ENCODE assay signal across 20 cellular contexts in genomic region chr7:140485463-140486265, GRCh38. TPM values are rescaled to one million over a fixed set of nuclear protein-coding genes. Genes with fewer than 3 reads are reported as not detected.
DNase-seq lines count a peak whose midpoint lies in the region; ATAC-seq and TF ChIP-seq lines count a peak whose summit lies in the region.
"Had no signal": no experiment of that assay in that cellular context is flagged by ENCODE, and none has a peak within 500 bp of the region (broad histone marks: within the 10 kb centered on the region; RNA-seq: fewer than 3 reads in every experiment).

No MANE protein-coding gene starts in this region.

- no peak overlapping the region for H3K4me3 ChIP-seq in HEK293 (ENCODE audit: low read depth, low read length)
- H3K4me3 ChIP-seq: lower lobe of right lung, upper lobe of right lung had no signal

- H3K27ac ChIP-seq in HEK293 (ENCODE audit: extremely low read depth, low read depth, low read length) (no peak overlapping the region), foreskin keratinocyte (no peak overlapping the region)
- H3K27ac ChIP-seq: lower lobe of right lung, neutrophil, upper lobe of right lung had no signal

- H3K4me1 Mint-ChIP-seq in T-helper 17 cell (peaks cover 2% of the 10 kb centered on the region), progenitor cell of endocrine pancreas (ENCODE audit: low read depth) (peaks cover 10% of the 10 kb centered on the region)
- H3K4me1 Mint-ChIP-seq: activated B cell treated with CpG ODN at 0.5 μM for 24 hours; B cell; stimulated activated naive B cell treated with anti-CD40 and anti-IgM and Interleukin-4, amounts not matched to agents 10 μg/mL and 1 μg/mL and 100 μg/mL, for 72 hours had no signal

- TF ChIP-seq CTCF in HEK293 (tag by site-specific recombination; IDR thresholded peaks at IDR 0.05) (no peak), foreskin keratinocyte (conservative IDR thresholded peaks at IDR 0.05) (no peak), progenitor cell of endocrine pancreas (IDR thresholded peaks at IDR 0.05; ENCODE audit: unreplicated experiment) (no peak)

- H3K27me3 ChIP-seq in foreskin keratinocyte: no peaks in the 10 kb centered on the region
- H3K27me3 ChIP-seq: upper lobe of right lung had no signal

- H3K4me1 ChIP-seq in HEK293 (ENCODE audit: control insufficient read depth, insufficient read depth, low read length): no peaks in the 10 kb centered on the region
- H3K4me1 ChIP-seq in foreskin keratinocyte: peaks cover 12% of the 10 kb centered on the region
- H3K4me1 ChIP-seq: lower lobe of right lung, upper lobe of right lung had no signal

- H3K36me3 ChIP-seq in HEK293 (ENCODE audit: control insufficient read depth in 2 of 2, insufficient read depth in 1 of 2, low read length in 2 of 2): no peaks in the 10 kb centered on the region
- H3K36me3 ChIP-seq: lower lobe of right lung, neutrophil, upper lobe of right lung had no signal

- no peaks in the 10 kb centered on the region for H3K27me3 Mint-ChIP-seq in T-helper 17 cell
- H3K27me3 Mint-ChIP-seq in progenitor cell of endocrine pancreas: no peaks in the 10 kb centered on the region
- H3K27me3 Mint-ChIP-seq: activated B cell treated with CpG ODN at 0.5 μM for 24 hours had no signal

- H3K36me3 Mint-ChIP-seq in T-helper 17 cell (ENCODE audit: low read depth) (no peaks in the 10 kb centered on the region), progenitor cell of endocrine pancreas (ENCODE audit: insufficient read depth) (no peaks in the 10 kb centered on the region)
- H3K36me3 Mint-ChIP-seq: stimulated activated naive B cell treated with anti-CD40 and anti-IgM and Interleukin-4, amounts not matched to agents 10 μg/mL and 1 μg/mL and 100 μg/mL, for 72 hours had no signal

- H3K9me3 ChIP-seq in HEK293 (ENCODE audit: control insufficient read depth, insufficient read depth, low read depth, low read length) (no peaks in the 10 kb centered on the region), T-helper 17 cell (ENCODE audit: control insufficient read depth, low read length, poor library complexity, severe bottlenecking) (no peaks in the 10 kb centered on the region)
- H3K9me3 ChIP-seq: lower lobe of right lung, neutrophil, upper lobe of right lung had no signal

- no peak for DNase-seq in T-helper 17 cell
- peak; percentile 47 to 60 for DNase-seq in foreskin keratinocyte
- no peak for DNase-seq in progenitor cell of endocrine pancreas (ENCODE audit: low spot score, unreplicated experiment)
- no peak for DNase-seq in DMS153 (lab: John Stamatoyannopoulos, UW)
- DNase-seq: activated B cell treated with CpG ODN at 0.5 μM for 24 hours; activated naive CD4-positive, alpha-beta T cell treated with Interleukin-2 at 50 U/mL for 16 hours; cortex of kidney; DMS79; KBM-7; lower lobe of right lung; NCI-H1436; NCI-H510A; stimulated activated naive B cell treated with anti-CD40 and anti-IgM and Interleukin-4, amounts not matched to agents 10 μg/mL and 1 μg/mL and 100 μg/mL, for 72 hours; upper lobe of right lung had no signal

- POLR2A ChIA-PET in HEK293 (lab: Yijun Ruan, JAX): no interaction called here

- ATAC-seq in T-helper 17 cell (no peak), foreskin keratinocyte (peak; percentile 68), HG02642 (IDR thresholded peaks at IDR 0.05; ENCODE audit: poor library complexity, unreplicated experiment) (no peak), HG03097 (IDR thresholded peaks at IDR 0.05; ENCODE audit: low FRiP score, unreplicated experiment) (no peak), HG03354 (IDR thresholded peaks at IDR 0.05; ENCODE audit: poor library complexity, severe bottlenecking, unreplicated experiment) (no peak)
- ATAC-seq: lower lobe of right lung; stimulated activated naive B cell treated with anti-CD40 and anti-IgM and Interleukin-4, amounts not matched to agents 10 μg/mL and 1 μg/mL and 100 μg/mL, for 72 hours; upper lobe of right lung had no signal

- CTCF ChIA-PET in HEK293 (lab: Yijun Ruan, JAX): interaction anchor here (0.6 kb wide), 1 partner anchor 32 kb away, joined by 3 read pairs; no protein-coding TSS in a partner anchor

- H3K4me3 Mint-ChIP-seq in T-helper 17 cell: no peak overlapping the region
- H3K4me3 Mint-ChIP-seq in progenitor cell of endocrine pancreas (ENCODE audit: low read depth): no peak overlapping the region
- H3K4me3 Mint-ChIP-seq: activated B cell treated with CpG ODN at 0.5 μM for 24 hours; B cell; stimulated activated naive B cell treated with anti-CD40 and anti-IgM and Interleukin-4, amounts not matched to agents 10 μg/mL and 1 μg/mL and 100 μg/mL, for 72 hours had no signal

- H3K27ac Mint-ChIP-seq in T-helper 17 cell: peak overlapping the region; percentile 24
- peak overlapping the region; percentile 20 for H3K27ac Mint-ChIP-seq in progenitor cell of endocrine pancreas
- H3K27ac Mint-ChIP-seq: activated B cell treated with CpG ODN at 0.5 μM for 24 hours; B cell; stimulated activated naive B cell treated with anti-CD40 and anti-IgM and Interleukin-4, amounts not matched to agents 10 μg/mL and 1 μg/mL and 100 μg/mL, for 72 hours had no signal

- no peaks in the 10 kb centered on the region for H3K9me3 Mint-ChIP-seq in progenitor cell of endocrine pancreas (ENCODE audit: low read depth)
- H3K9me3 Mint-ChIP-seq: activated B cell treated with CpG ODN at 0.5 μM for 24 hours; stimulated activated naive B cell treated with anti-CD40 and anti-IgM and Interleukin-4, amounts not matched to agents 10 μg/mL and 1 μg/mL and 100 μg/mL, for 72 hours had no signal

TF ChIP-seq in HEK293, 187 proteins besides CTCF, POLR2A, EP300 and RAD21:
- TF ChIP-seq ZBTB17 (tag by site-specific recombination; IDR thresholded peaks at IDR 0.05): peak; percentile 35; the same call in 1 of the 2 replicates
- TF ChIP-seq ZNF112 (tag by site-specific recombination; IDR thresholded peaks at IDR 0.05): no peak
- 0 out of 2 replicates have a peak, but pooled peaks have one; percentile 12 for TF ChIP-seq TRIM28 (IDR thresholded peaks at IDR 0.05; ENCODE audit: borderline replicate concordance, low read length)

RNA-seq across cellular contexts. Expression of gene MKRN1, which starts 6.4 kb away (rescaled TPM):
- total RNA-seq in T-helper 17 cell (100 to 1,000 TPM; 106 to 128 TPM), foreskin keratinocyte (54.8 and 56.9 TPM in 2 replicates), progenitor cell of endocrine pancreas (94.0 and 99.4 TPM in 2 replicates)
- polyA plus RNA-seq in foreskin keratinocyte: 34.1 and 37.0 TPM in 2 replicates

Comparison
In these comparisons a context has a peak if more than half of its experiments do, and no peak if none do; other contexts are left out.
1. DNase-seq: peak in foreskin keratinocyte (2 of 2); none in T-helper 17 cell (0 of 3), progenitor cell of endocrine pancreas (single experiment) and DMS153 (single experiment).